In the genomic region with DNA sequence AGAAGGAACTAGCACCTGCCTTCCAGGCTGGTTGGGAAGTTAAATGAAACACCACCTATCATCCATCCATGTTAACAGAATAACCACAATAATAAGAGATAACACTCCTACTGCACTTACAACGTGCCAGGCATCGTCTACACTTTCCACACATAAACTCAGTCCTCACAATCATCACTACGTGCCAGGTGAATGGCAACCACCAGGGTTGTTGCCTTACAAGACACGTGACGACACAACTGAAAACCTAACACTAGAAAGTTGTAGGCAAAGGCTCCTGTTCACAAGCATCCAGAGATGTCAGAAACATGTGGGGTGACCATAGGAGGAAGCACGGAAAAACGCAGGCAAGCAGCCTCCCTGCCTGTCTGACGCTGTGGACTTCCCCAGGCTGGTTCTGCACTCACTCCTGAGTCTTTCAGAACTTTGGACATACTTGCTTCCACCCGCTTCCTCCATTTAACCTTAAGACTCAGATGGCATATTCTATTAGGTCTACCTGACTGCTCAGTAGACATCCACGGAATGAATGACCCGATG, we compare ENCODE assay signal across 12 cellular contexts. TPM values are rescaled to one million over a fixed set of nuclear protein-coding genes. Genes with fewer than 3 reads are reported as not detected.
DNase-seq lines count a peak whose midpoint lies in the region; ATAC-seq and TF ChIP-seq lines count a peak whose summit lies in the region.
"Had no signal": no experiment of that assay in that cellular context is flagged by ENCODE, and none has a peak within 500 bp of the region (broad histone marks: within the 10 kb centered on the region; RNA-seq: fewer than 3 reads in every experiment).

No MANE protein-coding gene starts in this region.

- H3K4me3 Mint-ChIP-seq in CD4-positive, alpha-beta memory T cell: peak overlapping the region; percentile 80 to 95 (median 88)
- no peak overlapping the region for H3K4me3 Mint-ChIP-seq in HFFc6
- H3K4me3 Mint-ChIP-seq in activated naive CD8-positive, alpha-beta T cell treated with anti-CD3 and anti-CD28 coated beads, Interleukin-2, amount 50 U/mL, for 24 hours: peak overlapping the region; percentile 73
- H3K4me3 Mint-ChIP-seq: brain had no signal

- intact Hi-C loops in CD4-positive, alpha-beta memory T cell (cut with micrococcal nuclease): no loop called here

- H3K27me3 Mint-ChIP-seq in CD4-positive, alpha-beta memory T cell: no peaks in the 10 kb centered on the region
- H3K27me3 Mint-ChIP-seq in HFFc6 (ENCODE audit: insufficient read depth): no peaks in the 10 kb centered on the region
- no peaks in the 10 kb centered on the region for H3K27me3 Mint-ChIP-seq in activated naive CD8-positive, alpha-beta T cell treated with anti-CD3 and anti-CD28 coated beads, Interleukin-2, amount 50 U/mL, for 24 hours
- H3K27me3 Mint-ChIP-seq: brain had no signal

- peaks cover 100% of the 10 kb centered on the region for H3K4me1 ChIP-seq in CD4-positive, alpha-beta memory T cell (ENCODE audit: insufficient read depth, low read length)
- H3K4me1 ChIP-seq in neutrophil (ENCODE audit: control insufficient read depth in 1 of 2, insufficient read depth in 1 of 2, low read depth in 1 of 2, low read length in 1 of 2): peaks cover 98 to 100% of the 10 kb centered on the region in 2 experiments

- peak overlapping the region; percentile 16 to 26 for H3K4me3 ChIP-seq in CD4-positive, alpha-beta memory T cell (ENCODE audit: low read length in 2 of 2)
- H3K4me3 ChIP-seq in neutrophil (ENCODE audit: low read depth in 1 of 2, low read length in 1 of 2): peak overlapping the region; percentile 57 to 60
- H3K4me3 ChIP-seq: testis had no signal

- ATAC-seq in activated naive CD8-positive, alpha-beta T cell treated with anti-CD3 and anti-CD28 coated beads, Interleukin-2, amount 50 U/mL, for 24 hours: no peak
- ATAC-seq in GM21381 (IDR thresholded peaks at IDR 0.05; ENCODE audit: unreplicated experiment): no peak
- no peak for ATAC-seq in HG03460 (IDR thresholded peaks at IDR 0.05; ENCODE audit: unreplicated experiment)
- no peak for ATAC-seq in HG03469 (IDR thresholded peaks at IDR 0.05; ENCODE audit: unreplicated experiment)
- ATAC-seq in GM21786 (IDR thresholded peaks at IDR 0.05; ENCODE audit: unreplicated experiment): no peak

- H3K36me3 Mint-ChIP-seq in CD4-positive, alpha-beta memory T cell: peaks cover 19 to 65% of the 10 kb centered on the region in 2 donors
- H3K36me3 Mint-ChIP-seq in HFFc6 (ENCODE audit: low read depth): peaks cover 9% of the 10 kb centered on the region
- peaks cover 31% of the 10 kb centered on the region for H3K36me3 Mint-ChIP-seq in activated naive CD8-positive, alpha-beta T cell treated with anti-CD3 and anti-CD28 coated beads, Interleukin-2, amount 50 U/mL, for 24 hours (ENCODE audit: low read depth)

- TF ChIP-seq CTCF in HFFc6 (IDR thresholded peaks at IDR 0.05) (no peak), neutrophil (IDR thresholded peaks at IDR 0.05) (no peak)

- H3K27ac Mint-ChIP-seq in CD4-positive, alpha-beta memory T cell: peak overlapping the region; percentile 92 to 99 (median 95)
- H3K27ac Mint-ChIP-seq in HFFc6: peak overlapping the region; percentile 12
- peak overlapping the region; percentile 90 for H3K27ac Mint-ChIP-seq in activated naive CD8-positive, alpha-beta T cell treated with anti-CD3 and anti-CD28 coated beads, Interleukin-2, amount 50 U/mL, for 24 hours

- POLR2A ChIA-PET in CD4-positive, alpha-beta memory T cell (lab: Charles Lee; ENCODE audit: partially characterized antibody): interaction anchor here (0.6 to 25.1 kb wide), 7 partner anchors 0 to 119 kb away, joined by 3 to 734 read pairs (median 4); partner anchors contain the start of gene CAPZB

- peak overlapping the region; percentile 80 for H3K27ac ChIP-seq in CD4-positive, alpha-beta memory T cell (ENCODE audit: low read depth, low read length)
- peak overlapping the region; percentile 95 for H3K27ac ChIP-seq in neutrophil
- H3K27ac ChIP-seq: KMS-11 had no signal

- no peaks in the 10 kb centered on the region for H3K9me3 ChIP-seq in CD4-positive, alpha-beta memory T cell (ENCODE audit: control insufficient read depth in 1 of 2, low read length in 2 of 2)
- no peaks in the 10 kb centered on the region for H3K9me3 ChIP-seq in neutrophil
- H3K9me3 ChIP-seq: testis had no signal

- peaks cover 14% of the 10 kb centered on the region for H3K36me3 ChIP-seq in CD4-positive, alpha-beta memory T cell (ENCODE audit: insufficient read depth, low read length)
- peaks cover 32% of the 10 kb centered on the region for H3K36me3 ChIP-seq in neutrophil

- peaks cover 79 to 99% (median 89%) of the 10 kb centered on the region in 4 donors for H3K4me1 Mint-ChIP-seq in CD4-positive, alpha-beta memory T cell
- H3K4me1 Mint-ChIP-seq in HFFc6 (ENCODE audit: low read depth): peaks cover 81% of the 10 kb centered on the region
- H3K4me1 Mint-ChIP-seq in activated naive CD8-positive, alpha-beta T cell treated with anti-CD3 and anti-CD28 coated beads, Interleukin-2, amount 50 U/mL, for 24 hours: peaks cover 99% of the 10 kb centered on the region

- no peaks in the 10 kb centered on the region for H3K9me3 Mint-ChIP-seq in CD4-positive, alpha-beta memory T cell
- H3K9me3 Mint-ChIP-seq in HFFc6: no peaks in the 10 kb centered on the region
- H3K9me3 Mint-ChIP-seq in activated naive CD8-positive, alpha-beta T cell treated with anti-CD3 and anti-CD28 coated beads, Interleukin-2, amount 50 U/mL, for 24 hours: no peaks in the 10 kb centered on the region
- H3K9me3 Mint-ChIP-seq: brain had no signal

- CTCF ChIA-PET in CD4-positive, alpha-beta memory T cell (lab: Charles Lee; ENCODE audit: partially characterized antibody): interaction anchor here (0.5 to 4.1 kb wide), 9 partner anchors 9 to 104 kb away, joined by 4 to 11 read pairs (median 5); no protein-coding TSS in a partner anchor

- H3K27me3 ChIP-seq in CD4-positive, alpha-beta memory T cell (ENCODE audit: insufficient read depth, low read length): no peaks in the 10 kb centered on the region
- H3K27me3 ChIP-seq in neutrophil: no peaks in the 10 kb centered on the region
- H3K27me3 ChIP-seq: testis had no signal

- DNase-seq in CD4-positive, alpha-beta memory T cell: no peak
- DNase-seq in HFFc6: no peak
- no peak for DNase-seq in activated naive CD8-positive, alpha-beta T cell treated with anti-CD3 and anti-CD28 coated beads, Interleukin-2, amount 50 U/mL, for 24 hours
- DNase-seq: occipital lobe, testis had no signal

RNA-seq across cellular contexts. Expression of gene CAPZB, which starts 7.0 kb away (rescaled TPM):
- total RNA-seq in CD4-positive, alpha-beta memory T cell: 100 to 1,000 TPM; 244 to 255 TPM
- polyA plus RNA-seq in CD4-positive, alpha-beta memory T cell: 100 to 1,000 TPM; 436 to 602 TPM
- 100 to 1,000 TPM; 565 to 646 (median 603) TPM for total RNA-seq in HFFc6 (2021; fragmentation: NEBNext Ultra II Directional; extraction: Animal tissue kit (Norgen Biotek cat#: 25700))

Comparison
In these comparisons a context has a peak if more than half of its experiments do, and no peak if none do; other contexts are left out.
1. H3K27ac Mint-ChIP-seq: peak in every context shown above with its lines; median percentile 95 in CD4-positive, alpha-beta memory T cell; 90 in activated naive CD8-positive, alpha-beta T cell treated with anti-CD3 and anti-CD28 coated beads, Interleukin-2, amount 50 U/mL, for 24 hours; 12 in HFFc6.